Comparison of ENCODE assay signal across 8 cellular contexts in the genomic region with DNA sequence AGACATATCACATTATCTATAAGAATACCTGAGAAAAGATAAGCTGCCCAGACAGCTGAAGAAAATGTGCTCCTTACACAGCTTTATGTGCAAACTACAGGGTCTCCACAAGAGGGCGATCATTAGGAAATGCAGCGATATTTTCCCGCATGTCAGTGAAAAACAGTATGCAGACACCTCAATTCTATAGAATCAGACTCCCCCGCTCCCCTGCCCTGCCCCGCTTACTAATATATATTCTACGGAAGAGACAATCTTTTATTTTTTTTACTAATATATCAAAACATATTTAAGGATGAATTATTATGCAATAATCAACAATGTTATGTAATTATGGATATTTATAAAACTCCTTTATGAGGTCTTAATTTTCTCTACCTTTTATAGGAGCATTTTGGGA.
DNase-seq lines count a peak whose midpoint lies in the region; ATAC-seq lines count a peak whose summit lies in the region.

No MANE protein-coding gene starts in this region.

- intact Hi-C loops in head of caudate nucleus (cut with DNase I): no loop called here

- H3K9me3 Mint-ChIP-seq in activated CD8-positive, alpha-beta T cell treated with anti-CD3 and anti-CD28 coated beads, Interleukin-2, amount 10 ng/mL, durations not matched to agents 7 days and 5 days (ENCODE audit: insufficient read depth): no peaks in the 10 kb centered on the region
- peaks cover 0 to 5% of the 10 kb centered on the region in 2 donors for H3K9me3 Mint-ChIP-seq in effector memory CD8-positive, alpha-beta T cell

- H3K36me3 Mint-ChIP-seq in activated CD8-positive, alpha-beta T cell treated with anti-CD3 and anti-CD28 coated beads, Interleukin-2, amount 10 ng/mL, durations not matched to agents 7 days and 5 days (ENCODE audit: low read depth): no peaks in the 10 kb centered on the region
- H3K36me3 Mint-ChIP-seq in effector memory CD8-positive, alpha-beta T cell (ENCODE audit: insufficient read depth): no peaks in the 10 kb centered on the region

- H3K27me3 Mint-ChIP-seq in activated CD8-positive, alpha-beta T cell treated with anti-CD3 and anti-CD28 coated beads, Interleukin-2, amount 10 ng/mL, durations not matched to agents 7 days and 5 days (ENCODE audit: low read depth): no peaks in the 10 kb centered on the region
- no peaks in the 10 kb centered on the region for H3K27me3 Mint-ChIP-seq in effector memory CD8-positive, alpha-beta T cell

- H3K4me3 ChIP-seq in skeletal muscle cell (ENCODE audit: low read depth, low read length): no peak overlapping the region

- CTCF ChIA-PET in activated CD8-positive, alpha-beta T cell treated with anti-CD3 and anti-CD28 coated beads, Interleukin-2, amount 10 ng/mL, durations not matched to agents 7 days and 5 days (lab: Charles Lee): interaction anchor here (0.6 to 1.4 kb wide), 7 partner anchors 15 to 429 kb away, joined by 3 to 4 read pairs (median 3); no protein-coding TSS in a partner anchor

- no peak overlapping the region for H3K27ac Mint-ChIP-seq in activated CD8-positive, alpha-beta T cell treated with anti-CD3 and anti-CD28 coated beads, Interleukin-2, amount 10 ng/mL, durations not matched to agents 7 days and 5 days
- no peak overlapping the region for H3K27ac Mint-ChIP-seq in effector memory CD8-positive, alpha-beta T cell

- DNase-seq in COR-L47 (lab: John Stamatoyannopoulos, UW) (peak; percentile 12), NCI-H2227 (lab: John Stamatoyannopoulos, UW; ENCODE audit: unreplicated experiment) (peak; percentile 61), head of caudate nucleus (peak in 41 of 42 donors; percentile 3 to 81 (median 55)), skeletal muscle cell (ENCODE audit: low read depth) (peak; percentile 9)
- DNase-seq in activated CD8-positive, alpha-beta T cell treated with anti-CD3 and anti-CD28 coated beads, Interleukin-2, amount 10 ng/mL, durations not matched to agents 7 days and 5 days: peak; percentile 42
- no peak for DNase-seq in effector memory CD8-positive, alpha-beta T cell

- H3K4me1 Mint-ChIP-seq in activated CD8-positive, alpha-beta T cell treated with anti-CD3 and anti-CD28 coated beads, Interleukin-2, amount 10 ng/mL, durations not matched to agents 7 days and 5 days (ENCODE audit: low read depth): no peaks in the 10 kb centered on the region
- H3K4me1 Mint-ChIP-seq in effector memory CD8-positive, alpha-beta T cell (ENCODE audit: low read depth in 2 of 2): no peaks in the 10 kb centered on the region

- POLR2A ChIA-PET in activated CD8-positive, alpha-beta T cell treated with anti-CD3 and anti-CD28 coated beads, Interleukin-2, amount 10 ng/mL, durations not matched to agents 7 days and 5 days (lab: Charles Lee): no interaction called here

- no peak overlapping the region for H3K4me3 Mint-ChIP-seq in activated CD8-positive, alpha-beta T cell treated with anti-CD3 and anti-CD28 coated beads, Interleukin-2, amount 10 ng/mL, durations not matched to agents 7 days and 5 days
- no peak overlapping the region for H3K4me3 Mint-ChIP-seq in effector memory CD8-positive, alpha-beta T cell

- peak; percentile 97 for ATAC-seq in GM18868 (IDR thresholded peaks at IDR 0.05; ENCODE audit: unreplicated experiment)
- peak; percentile 92 for ATAC-seq in HG03064 (IDR thresholded peaks at IDR 0.05; ENCODE audit: low read depth, unreplicated experiment)
- peak; percentile 57 for ATAC-seq in activated CD8-positive, alpha-beta T cell treated with anti-CD3 and anti-CD28 coated beads, Interleukin-2, amount 10 ng/mL, durations not matched to agents 7 days and 5 days
- ATAC-seq in effector memory CD8-positive, alpha-beta T cell (replicated peaks): no peak

Comparison
In these comparisons a context has a peak if more than half of its experiments do, and no peak if none do; other contexts are left out.
1. DNase-seq: peak in COR-L47 (single experiment), NCI-H2227 (single experiment), activated CD8-positive, alpha-beta T cell treated with anti-CD3 and anti-CD28 coated beads, Interleukin-2, amount 10 ng/mL, durations not matched to agents 7 days and 5 days (single experiment), head of caudate nucleus (41 of 42) and skeletal muscle cell (single experiment); none in effector memory CD8-positive, alpha-beta T cell (0 of 3).